ENCODE assay signal across 1 cellular context in the genomic region with DNA sequence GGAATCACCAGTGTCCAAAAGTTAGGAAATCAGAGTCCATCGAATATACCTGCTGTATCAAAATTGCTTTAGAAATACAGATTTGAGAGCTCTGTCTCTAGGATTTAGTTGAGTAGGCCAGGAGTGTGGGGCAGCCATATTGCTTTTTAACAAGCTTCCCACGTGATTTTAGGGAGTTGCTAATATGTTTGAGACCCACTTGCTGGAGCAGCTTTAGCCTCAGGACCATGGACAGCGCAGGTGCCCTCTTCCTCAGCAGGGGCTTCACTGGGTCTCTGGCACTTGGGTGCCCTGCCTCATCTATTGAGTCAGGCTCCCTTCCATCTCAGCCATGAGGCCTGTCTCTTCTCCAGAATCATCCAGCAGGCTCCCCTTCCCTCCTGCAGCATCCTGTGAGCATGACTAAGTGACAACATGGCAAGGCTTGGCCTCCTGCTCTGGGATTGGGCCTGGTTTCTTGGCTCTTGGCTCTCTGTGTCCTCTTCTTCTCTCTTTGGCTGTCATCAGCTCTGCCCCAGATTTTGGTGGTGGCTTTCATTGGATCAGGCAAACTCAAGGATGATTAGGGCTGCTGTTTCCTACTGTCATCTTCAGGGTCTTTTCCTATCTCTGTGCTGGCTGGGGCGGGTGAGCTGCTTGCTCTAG.
TF ChIP-seq lines count a peak whose summit lies in the region.

No MANE protein-coding gene starts in this region.

TF ChIP-seq in H1, 55 proteins besides CTCF, POLR2A, EP300 and RAD21:
- TF ChIP-seq TEAD4 (IDR thresholded peaks at IDR 0.05; ENCODE audit: low read depth, low read length) (no peak), SIN3A (conservative IDR thresholded peaks at IDR 0.05 in 1 of 2, IDR thresholded peaks at IDR 0.05 in 1 of 2; ENCODE audit: low read depth in 1 of 2, low read length in 2 of 2) (0 out of 4 replicates have a peak, but pooled peaks of 1 of the 2 experiments have one; percentile 43), YY1 (IDR thresholded peaks at IDR 0.05; ENCODE audit: low read depth, low read length) (peak; percentile 74; the same call in 1 of the 2 replicates)
TF ChIP-seq in H1: peak in this region for 2.
